In genomic region chr12:49641748-49642369, GRCh38 we compare ENCODE assay signal across 14 cellular contexts. TPM values are rescaled to one million over a fixed set of nuclear protein-coding genes. Genes with fewer than 3 reads are reported as not detected.
"Had no signal": no experiment of that assay in that cellular context is flagged by ENCODE, and none has a peak within 500 bp of the region (broad histone marks: within the 10 kb centered on the region; RNA-seq: fewer than 3 reads in every experiment).

No MANE protein-coding gene starts in this region.

- H3K27me3 ChIP-seq: cardiac muscle cell, esophagus muscularis mucosa, pancreas, SJCRH30 had no signal

- ATAC-seq: pancreas had no signal

- H3K4me1 ChIP-seq: pancreas had no signal

- H3K9me3 ChIP-seq: esophagus muscularis mucosa, pancreas, SJCRH30 had no signal

- DNase-seq: activated CD4-positive, alpha-beta T cell treated with anti-CD3 and anti-CD28 coated beads for 1 hour; activated CD4-positive, alpha-beta T cell treated with anti-CD3 and anti-CD28 coated beads, Interleukin-2, amount 50 U/mL, for 48 hours; activated naive CD4-positive, alpha-beta T cell treated with anti-CD3 and anti-CD28 coated beads for 36 hours; hypothalamus; SJCRH30; stimulated activated CD4-positive, alpha-beta T cell treated with anti-CD3 and anti-CD28 coated beads, Interleukin-4, amount 100 ng/mL, for 4 hours; stimulated activated CD8-positive, alpha-beta memory T cell treated with anti-CD3 and anti-CD28 coated beads, Interleukin-4, amount 100 ng/mL, for 48 hours had no signal

- H3K9me3 Mint-ChIP-seq: activated naive CD4-positive, alpha-beta T cell treated with anti-CD3 and anti-CD28 coated beads for 36 hours; activated T-helper 2 cell treated with anti-CD3 and anti-CD28 coated beads, Interferon-gamma antibody, Interleukin-2, Interleukin-4, amounts not matched to agents 10 μg/mL and 5 μg/mL and 100 μg/mL, durations not matched to agents 14 hours and 24 hours and 36 hours; stimulated activated naive CD8-positive, alpha-beta T cell treated with anti-CD3 and anti-CD28 coated beads, Interleukin-15, Interleukin-2, amounts not matched to agents 100 ng/mL and 50 ng/mL, for 24 hours; T-helper 2 cell treated with Interferon-gamma antibody and Interleukin-4, amounts not matched to agents 5 μg/mL and 100 μg/mL, for 36 hours had no signal

- H3K4me3 ChIP-seq: cardiac muscle cell, esophagus muscularis mucosa, pancreas, SJCRH30 had no signal

- H3K4me3 Mint-ChIP-seq: activated naive CD4-positive, alpha-beta T cell treated with anti-CD3 and anti-CD28 coated beads for 36 hours; stimulated activated naive CD8-positive, alpha-beta T cell treated with anti-CD3 and anti-CD28 coated beads, Interleukin-15, Interleukin-2, amounts not matched to agents 100 ng/mL and 50 ng/mL, for 24 hours; T-helper 2 cell treated with Interferon-gamma antibody and Interleukin-4, amounts not matched to agents 5 μg/mL and 100 μg/mL, for 36 hours had no signal

- FAIRE-seq: pancreas had no signal

- H3K27me3 Mint-ChIP-seq: stimulated activated naive CD8-positive, alpha-beta T cell treated with anti-CD3 and anti-CD28 coated beads, Interleukin-15, Interleukin-2, amounts not matched to agents 100 ng/mL and 50 ng/mL, for 24 hours had no signal

- H3K27ac Mint-ChIP-seq: activated naive CD4-positive, alpha-beta T cell treated with anti-CD3 and anti-CD28 coated beads for 36 hours; activated T-helper 2 cell treated with anti-CD3 and anti-CD28 coated beads, Interferon-gamma antibody, Interleukin-2, Interleukin-4, amounts not matched to agents 10 μg/mL and 5 μg/mL and 100 μg/mL, durations not matched to agents 14 hours and 24 hours and 36 hours; stimulated activated naive CD8-positive, alpha-beta T cell treated with anti-CD3 and anti-CD28 coated beads, Interleukin-15, Interleukin-2, amounts not matched to agents 100 ng/mL and 50 ng/mL, for 24 hours; T-helper 2 cell treated with Interferon-gamma antibody and Interleukin-4, amounts not matched to agents 5 μg/mL and 100 μg/mL, for 36 hours had no signal

- H3K27ac ChIP-seq: cardiac muscle cell, esophagus muscularis mucosa, pancreas, SJCRH30 had no signal

RNA-seq across cellular contexts. Expression of gene FAM186B, which starts 36.4 kb away (rescaled TPM):
- total RNA-seq: temporal lobe had no signal
